In the genomic region with DNA sequence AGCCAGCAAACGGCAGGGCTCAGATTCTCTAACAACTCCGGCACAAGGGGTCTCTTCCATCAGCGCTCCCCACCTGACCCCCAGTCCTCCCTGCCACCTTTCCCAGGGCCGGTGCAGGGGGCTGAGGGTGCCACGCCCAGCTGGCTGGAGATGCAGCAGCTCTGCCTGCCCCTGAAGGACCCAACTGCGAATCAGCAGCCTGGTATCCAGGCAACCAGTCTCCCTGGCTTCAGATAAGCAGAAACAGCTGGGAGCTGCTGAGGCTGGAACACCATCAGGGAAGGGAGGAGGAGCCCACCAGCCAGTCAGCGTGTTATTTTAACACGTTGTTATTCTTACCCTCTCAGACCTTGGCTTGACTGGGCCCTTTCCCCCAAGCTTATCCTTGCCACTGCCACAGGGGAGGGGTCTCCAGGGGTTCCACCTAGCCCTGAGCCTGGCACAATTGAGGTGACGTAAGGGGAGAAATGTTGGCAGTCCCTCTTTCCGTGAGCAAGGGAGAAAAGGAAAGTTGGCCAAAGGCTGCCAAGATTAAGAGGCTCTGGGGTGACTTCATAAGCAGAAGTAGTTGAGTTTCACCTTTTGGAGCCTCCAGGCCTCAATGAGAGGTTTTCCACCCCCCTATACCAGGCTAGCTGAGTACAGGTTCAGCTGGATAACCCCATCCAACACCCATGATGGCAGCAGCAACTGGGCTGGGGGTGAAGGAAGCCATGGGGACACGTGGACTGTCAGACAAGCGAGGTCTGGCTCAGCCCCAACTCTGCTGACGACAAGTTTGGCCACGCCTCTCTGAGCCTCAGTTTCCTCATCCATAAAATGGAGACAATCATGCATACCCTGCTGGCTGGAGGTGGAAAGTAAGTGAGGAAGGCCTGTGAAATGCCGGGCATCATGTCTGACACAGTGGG, we compare ENCODE assay signal across 9 cellular contexts.
DNase-seq lines count a peak whose midpoint lies in the region; ATAC-seq and TF ChIP-seq lines count a peak whose summit lies in the region.
"Had no signal": no experiment of that assay in that cellular context is flagged by ENCODE, and none has a peak within 500 bp of the region (broad histone marks: within the 10 kb centered on the region; RNA-seq: fewer than 3 reads in every experiment).

No MANE protein-coding gene starts in this region.

- H3K27me3 ChIP-seq in ACC112 (ENCODE audit: insufficient read depth, low read length) (no peaks in the 10 kb centered on the region), body of pancreas (no peaks in the 10 kb centered on the region), left lung (no peaks in the 10 kb centered on the region)

- no peak overlapping the region for H3K27ac Mint-ChIP-seq in natural killer cell treated with Interleukin-12 subunit alpha and Interleukin-12 subunit beta and Interleukin-15 and Interleukin-18, amount 100 ng/mL, for 72 hours

- peaks cover 21% of the 10 kb centered on the region for H3K4me1 ChIP-seq in ACC112 (ENCODE audit: control insufficient read depth, insufficient read depth, low read length, unreplicated experiment)
- H3K4me1 ChIP-seq in body of pancreas, result no peaks in the 10 kb centered on the region
- H3K4me1 ChIP-seq in left lung, result peaks cover 0 to 3% of the 10 kb centered on the region in 2 donors

- H3K9me3 Mint-ChIP-seq in natural killer cell treated with Interleukin-12 subunit alpha and Interleukin-12 subunit beta and Interleukin-15 and Interleukin-18, amount 100 ng/mL, for 72 hours, result no peaks in the 10 kb centered on the region

- H3K4me3 ChIP-seq in ACC112 (ENCODE audit: low read depth, low read length) (0 out of 2 replicates have a peak overlapping the region, but pooled peaks have one; percentile 3), body of pancreas (no peak overlapping the region), left lung (no peak overlapping the region)

- no peaks in the 10 kb centered on the region for H3K36me3 ChIP-seq in ACC112 (ENCODE audit: insufficient read depth, low read length)
- no peaks in the 10 kb centered on the region for H3K36me3 ChIP-seq in body of pancreas (replicated peaks in 1 of 2; ENCODE audit: insufficient read depth in 1 of 2, low read depth in 2 of 2)
- H3K36me3 ChIP-seq in left lung, result no peaks in the 10 kb centered on the region

- H3K9me3 ChIP-seq in body of pancreas (no peaks in the 10 kb centered on the region), left lung (no peaks in the 10 kb centered on the region)

- no peak for TF ChIP-seq POLR2A in body of pancreas (IDR thresholded peaks at IDR 0.05)

- ATAC-seq in body of pancreas (peak; percentile 47), left lung (peak; percentile 73), GM19467 (IDR thresholded peaks at IDR 0.05; ENCODE audit: unreplicated experiment) (no peak), GM18861 (IDR thresholded peaks at IDR 0.05; ENCODE audit: unreplicated experiment) (no peak), HG03457 (IDR thresholded peaks at IDR 0.05; ENCODE audit: unreplicated experiment) (no peak)
- no peak for ATAC-seq in natural killer cell treated with Interleukin-12 subunit alpha and Interleukin-12 subunit beta and Interleukin-15 and Interleukin-18, amount 100 ng/mL, for 72 hours

- H3K4me1 Mint-ChIP-seq in natural killer cell treated with Interleukin-12 subunit alpha and Interleukin-12 subunit beta and Interleukin-15 and Interleukin-18, amount 100 ng/mL, for 72 hours (ENCODE audit: low read depth in 2 of 2), result peaks cover 0 to 10% of the 10 kb centered on the region in 2 donors

- intact Hi-C loops in body of pancreas (cut with DNase I) (no loop called here), left lung (cut with DNase I) (no loop called here)

- H3K27ac ChIP-seq in ACC112 (ENCODE audit: low read depth, low read length) (peak overlapping the region; percentile 59), body of pancreas (no peak overlapping the region), left lung (no peak overlapping the region)

- DNase-seq in NCI-H146 (lab: John Stamatoyannopoulos, UW) (peak; percentile 75), body of pancreas (peak in 3 of 4 donors; percentile 36 to 58 (median 39)), left lung (no peak)
- DNase-seq in natural killer cell treated with Interleukin-12 subunit alpha and Interleukin-12 subunit beta and Interleukin-15 and Interleukin-18, amount 100 ng/mL, for 72 hours (ENCODE audit: low spot score), result no peak
- DNase-seq: Calu3 had no signal

- H3K79me2 ChIP-seq in ACC112 (ENCODE audit: control insufficient read depth, insufficient read depth, low read length, unreplicated experiment), result no peaks in the 10 kb centered on the region

- no peak overlapping the region for H2AFZ ChIP-seq in ACC112 (ENCODE audit: low read length, unreplicated experiment)

- 63 to 79% methylated on average over 6 to 14 of the region's 15 CpGs for WGBS in body of pancreas, 2 donors

- TF ChIP-seq CTCF in body of pancreas (IDR thresholded peaks at IDR 0.05) (no peak), left lung (IDR thresholded peaks at IDR 0.05) (no peak)

- no peak overlapping the region for H3K4me3 Mint-ChIP-seq in natural killer cell treated with Interleukin-12 subunit alpha and Interleukin-12 subunit beta and Interleukin-15 and Interleukin-18, amount 100 ng/mL, for 72 hours

- H3K27me3 Mint-ChIP-seq in natural killer cell treated with Interleukin-12 subunit alpha and Interleukin-12 subunit beta and Interleukin-15 and Interleukin-18, amount 100 ng/mL, for 72 hours, result no peaks in the 10 kb centered on the region

- H3K36me3 Mint-ChIP-seq in natural killer cell treated with Interleukin-12 subunit alpha and Interleukin-12 subunit beta and Interleukin-15 and Interleukin-18, amount 100 ng/mL, for 72 hours, result no peaks in the 10 kb centered on the region

Comparison
In these comparisons a context has a peak if more than half of its experiments do, and no peak if none do; other contexts are left out.
1. DNase-seq: peak in NCI-H146 (single experiment) and body of pancreas (3 of 4); none in left lung (0 of 2) and natural killer cell treated with Interleukin-12 subunit alpha and Interleukin-12 subunit beta and Interleukin-15 and Interleukin-18, amount 100 ng/mL, for 72 hours (single experiment).
2. ATAC-seq: peak in body of pancreas (single experiment) and left lung (single experiment); none in natural killer cell treated with Interleukin-12 subunit alpha and Interleukin-12 subunit beta and Interleukin-15 and Interleukin-18, amount 100 ng/mL, for 72 hours (0 of 2), GM19467 (single experiment), GM18861 (single experiment) and HG03457 (single experiment).